Comparison of ENCODE assay signal across 15 cellular contexts in the genomic region with DNA sequence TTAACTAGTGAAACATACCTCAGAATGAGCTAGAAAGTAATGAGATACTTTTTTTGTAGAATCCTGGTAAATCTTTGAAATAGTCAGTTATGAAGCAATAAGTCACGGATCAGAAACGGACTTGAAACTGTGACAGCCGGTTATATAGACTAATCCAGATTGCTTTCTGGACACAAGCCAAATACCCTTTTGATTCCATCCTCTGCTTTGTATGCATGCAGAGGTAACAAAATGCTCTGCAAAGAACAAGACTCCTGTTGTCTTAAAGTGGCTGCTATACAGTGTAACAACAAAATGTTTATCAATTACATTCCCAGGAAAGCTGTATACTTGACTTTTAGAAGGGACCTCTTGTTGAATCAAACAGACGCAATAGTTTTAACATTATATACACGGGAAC.
A peak's percentile ranks its signal among the peaks of the same experiment; 100 is the strongest.
DNase-seq lines count a peak whose midpoint lies in the region; ATAC-seq and TF ChIP-seq lines count a peak whose summit lies in the region.
"Had no signal": no experiment of that assay in that cellular context is flagged by ENCODE, and none has a peak within 500 bp of the region (broad histone marks: within the 10 kb centered on the region; RNA-seq: fewer than 3 reads in every experiment).

No MANE protein-coding gene starts in this region.

- no peak for TF ChIP-seq CTCF in nephron (IDR thresholded peaks at IDR 0.05; ENCODE audit: unreplicated experiment in 3 of 3)

- peak; percentile 53 for DNase-seq in COLO829 (ENCODE audit: low spot score)
- DNase-seq in NAMALWA (ENCODE audit: low spot score), result peak; percentile 7
- peak; percentile 89 for DNase-seq in NCI-H748 (lab: John Stamatoyannopoulos, UW; ENCODE audit: unreplicated experiment)
- DNase-seq in NK-92 (lab: John Stamatoyannopoulos, UW; ENCODE audit: unreplicated experiment), result no peak
- no peak for DNase-seq in activated T-helper 1 cell treated with anti-CD3 and anti-CD28 coated beads, Interleukin-12 subunit alpha, Interleukin-12 subunit beta, Interleukin-2, Interleukin-4 antibody, amounts not matched to agents 30 ng/mL and 10 ng/mL and 1 ng/mL, durations not matched to agents 14 hours and 24 hours and 36 hours (ENCODE audit: low spot score)
- DNase-seq: activated CD8-positive, alpha-beta T cell treated with anti-CD3 and anti-CD28 coated beads for 36 hours; NCI-H226; nephron progenitor cell; Peyer's patch; stimulated activated CD4-positive, alpha-beta T cell treated with anti-CD3 and anti-CD28 coated beads, Interleukin-1b, Interleukin-23, amount 100 ng/mL, for 48 hours; testis had no signal

- H3K27me3 Mint-ChIP-seq in nephron (ENCODE audit: low read depth), result peaks cover 5% of the 10 kb centered on the region
- H3K27me3 Mint-ChIP-seq in activated T-helper 1 cell treated with anti-CD3 and anti-CD28 coated beads, Interleukin-12 subunit alpha, Interleukin-12 subunit beta, Interleukin-2, Interleukin-4 antibody, amounts not matched to agents 30 ng/mL and 10 ng/mL and 1 ng/mL, durations not matched to agents 14 hours and 24 hours and 36 hours (ENCODE audit: insufficient read depth), result peaks cover 48% of the 10 kb centered on the region

- intact Hi-C loops in activated T-helper 1 cell treated with anti-CD3 and anti-CD28 coated beads, Interleukin-12 subunit alpha, Interleukin-12 subunit beta, Interleukin-2, Interleukin-4 antibody, amounts not matched to agents 30 ng/mL and 10 ng/mL and 1 ng/mL, durations not matched to agents 14 hours and 24 hours and 36 hours (cut with micrococcal nuclease), result no loop called here

- H3K9me3 Mint-ChIP-seq in nephron, result no peaks in the 10 kb centered on the region
- H3K9me3 Mint-ChIP-seq in activated T-helper 1 cell treated with anti-CD3 and anti-CD28 coated beads, Interleukin-12 subunit alpha, Interleukin-12 subunit beta, Interleukin-2, Interleukin-4 antibody, amounts not matched to agents 30 ng/mL and 10 ng/mL and 1 ng/mL, durations not matched to agents 14 hours and 24 hours and 36 hours, result no peaks in the 10 kb centered on the region
- H3K9me3 Mint-ChIP-seq: activated CD8-positive, alpha-beta T cell treated with anti-CD3 and anti-CD28 coated beads for 36 hours; activated T-helper 2 cell treated with anti-CD3 and anti-CD28 coated beads, Interferon-gamma antibody, Interleukin-2, Interleukin-4, amounts not matched to agents 10 μg/mL and 5 μg/mL and 100 μg/mL, durations not matched to agents 14 hours and 24 hours and 36 hours had no signal

- peaks cover 69% of the 10 kb centered on the region for H3K4me1 Mint-ChIP-seq in nephron
- H3K4me1 Mint-ChIP-seq in activated T-helper 1 cell treated with anti-CD3 and anti-CD28 coated beads, Interleukin-12 subunit alpha, Interleukin-12 subunit beta, Interleukin-2, Interleukin-4 antibody, amounts not matched to agents 30 ng/mL and 10 ng/mL and 1 ng/mL, durations not matched to agents 14 hours and 24 hours and 36 hours (ENCODE audit: low read depth), result no peaks in the 10 kb centered on the region

- H3K27ac Mint-ChIP-seq in nephron, result peak overlapping the region; percentile 64 to 90 (median 81)
- no peak overlapping the region for H3K27ac Mint-ChIP-seq in activated T-helper 1 cell treated with anti-CD3 and anti-CD28 coated beads, Interleukin-12 subunit alpha, Interleukin-12 subunit beta, Interleukin-2, Interleukin-4 antibody, amounts not matched to agents 30 ng/mL and 10 ng/mL and 1 ng/mL, durations not matched to agents 14 hours and 24 hours and 36 hours
- H3K27ac Mint-ChIP-seq: activated CD8-positive, alpha-beta T cell treated with anti-CD3 and anti-CD28 coated beads for 36 hours; activated T-helper 2 cell treated with anti-CD3 and anti-CD28 coated beads, Interferon-gamma antibody, Interleukin-2, Interleukin-4, amounts not matched to agents 10 μg/mL and 5 μg/mL and 100 μg/mL, durations not matched to agents 14 hours and 24 hours and 36 hours; nephron progenitor cell had no signal

- no peak for ATAC-seq in HG02840 (IDR thresholded peaks at IDR 0.05; ENCODE audit: low FRiP score, unreplicated experiment)
- ATAC-seq: activated CD8-positive, alpha-beta T cell treated with anti-CD3 and anti-CD28 coated beads for 36 hours; GM12878 had no signal

- H3K4me3 Mint-ChIP-seq in nephron, result peak overlapping the region in 1 of 3 experiments; percentile 95
- no peak overlapping the region for H3K4me3 Mint-ChIP-seq in activated T-helper 1 cell treated with anti-CD3 and anti-CD28 coated beads, Interleukin-12 subunit alpha, Interleukin-12 subunit beta, Interleukin-2, Interleukin-4 antibody, amounts not matched to agents 30 ng/mL and 10 ng/mL and 1 ng/mL, durations not matched to agents 14 hours and 24 hours and 36 hours
- H3K4me3 Mint-ChIP-seq: activated CD8-positive, alpha-beta T cell treated with anti-CD3 and anti-CD28 coated beads for 36 hours; nephron progenitor cell had no signal

- no peaks in the 10 kb centered on the region for H3K36me3 Mint-ChIP-seq in nephron (ENCODE audit: low read depth)
- no peaks in the 10 kb centered on the region for H3K36me3 Mint-ChIP-seq in activated T-helper 1 cell treated with anti-CD3 and anti-CD28 coated beads, Interleukin-12 subunit alpha, Interleukin-12 subunit beta, Interleukin-2, Interleukin-4 antibody, amounts not matched to agents 30 ng/mL and 10 ng/mL and 1 ng/mL, durations not matched to agents 14 hours and 24 hours and 36 hours (ENCODE audit: low read depth)

Comparison
In these comparisons a context has a peak if more than half of its experiments do, and no peak if none do; other contexts are left out.
1. DNase-seq: peak in COLO829 (single experiment), NAMALWA (single experiment) and NCI-H748 (single experiment); none in NK-92 (single experiment) and activated T-helper 1 cell treated with anti-CD3 and anti-CD28 coated beads, Interleukin-12 subunit alpha, Interleukin-12 subunit beta, Interleukin-2, Interleukin-4 antibody, amounts not matched to agents 30 ng/mL and 10 ng/mL and 1 ng/mL, durations not matched to agents 14 hours and 24 hours and 36 hours (single experiment).